16 cellular contexts compared by ENCODE assay signal in genomic region chr6:154230390-154230789, GRCh38.
A peak's percentile ranks its signal among the peaks of the same experiment; 100 is the strongest.
DNase-seq lines count a peak whose midpoint lies in the region; ATAC-seq lines count a peak whose summit lies in the region.
"Had no signal": no experiment of that assay in that cellular context is flagged by ENCODE, and none has a peak within 500 bp of the region (broad histone marks: within the 10 kb centered on the region; RNA-seq: fewer than 3 reads in every experiment).

No MANE protein-coding gene starts in this region.

- H3K4me3 Mint-ChIP-seq in activated naive CD4-positive, alpha-beta T cell treated with anti-CD3 and anti-CD28 coated beads, Interleukin-2, amount 10 ng/mL, durations not matched to agents 7 days and 5 days: no peak overlapping the region
- H3K4me3 Mint-ChIP-seq in T-cell: peak overlapping the region; percentile 72 to 85 (median 80)

- H3K27me3 Mint-ChIP-seq in activated naive CD4-positive, alpha-beta T cell treated with anti-CD3 and anti-CD28 coated beads, Interleukin-2, amount 10 ng/mL, durations not matched to agents 7 days and 5 days: no peaks in the 10 kb centered on the region
- no peaks in the 10 kb centered on the region for H3K27me3 Mint-ChIP-seq in T-cell

- CTCF ChIA-PET in activated naive CD4-positive, alpha-beta T cell treated with anti-CD3 and anti-CD28 coated beads, Interleukin-2, amount 10 ng/mL, durations not matched to agents 7 days and 5 days (lab: Charles Lee): no interaction called here
- CTCF ChIA-PET in T-cell (lab: Charles Lee): interaction anchor here (0.6 to 5.6 kb wide), 4 partner anchors 10 to 72 kb away, joined by 3 to 38 read pairs (median 4); no protein-coding TSS in a partner anchor

- no peaks in the 10 kb centered on the region for H3K9me3 Mint-ChIP-seq in activated naive CD4-positive, alpha-beta T cell treated with anti-CD3 and anti-CD28 coated beads, Interleukin-2, amount 10 ng/mL, durations not matched to agents 7 days and 5 days
- H3K9me3 Mint-ChIP-seq in T-cell: no peaks in the 10 kb centered on the region

- H3K4me1 Mint-ChIP-seq in activated naive CD4-positive, alpha-beta T cell treated with anti-CD3 and anti-CD28 coated beads, Interleukin-2, amount 10 ng/mL, durations not matched to agents 7 days and 5 days: peaks cover 71% of the 10 kb centered on the region
- peaks cover 80 to 87% (median 84%) of the 10 kb centered on the region in 3 donors for H3K4me1 Mint-ChIP-seq in T-cell

- POLR2A ChIA-PET in T-cell (lab: Charles Lee): no interaction called here

- peaks cover 35% of the 10 kb centered on the region for H3K36me3 Mint-ChIP-seq in activated naive CD4-positive, alpha-beta T cell treated with anti-CD3 and anti-CD28 coated beads, Interleukin-2, amount 10 ng/mL, durations not matched to agents 7 days and 5 days
- H3K36me3 Mint-ChIP-seq in T-cell: peaks cover 30% of the 10 kb centered on the region

- ATAC-seq in T-cell (replicated peaks in 1 of 4): no peak
- no peak for ATAC-seq in GM19397 (IDR thresholded peaks at IDR 0.05; ENCODE audit: unreplicated experiment)
- ATAC-seq in GM19023 (IDR thresholded peaks at IDR 0.05; ENCODE audit: unreplicated experiment): no peak
- ATAC-seq: body of pancreas, heart right ventricle had no signal

- no peak for DNase-seq in activated naive CD4-positive, alpha-beta T cell treated with anti-CD3 and anti-CD28 coated beads, Interleukin-2, amount 10 ng/mL, durations not matched to agents 7 days and 5 days
- DNase-seq in activated naive CD4-positive, alpha-beta T cell treated with Interleukin-2 at 50 U/mL for 16 hours: no peak
- no peak for DNase-seq in T-cell
- DNase-seq in cerebellar cortex (ENCODE audit: low spot score): peak; percentile 39
- no peak for DNase-seq in OCI-M2 (lab: John Stamatoyannopoulos, UW; ENCODE audit: unreplicated experiment)
- DNase-seq: activated gamma-delta T cell, body of pancreas, colonic mucosa, COR-L47, heart right ventricle, left ventricle myocardium inferior, NCI-H1694, NCI-H2227 treated with DMSO at 0.1 percent for 48 hours, Peyer's patch had no signal

- peak overlapping the region; percentile 80 for H3K27ac Mint-ChIP-seq in activated naive CD4-positive, alpha-beta T cell treated with anti-CD3 and anti-CD28 coated beads, Interleukin-2, amount 10 ng/mL, durations not matched to agents 7 days and 5 days
- H3K27ac Mint-ChIP-seq in T-cell: peak overlapping the region; percentile 84 to 85
